35 cellular contexts compared by ENCODE assay signal in genomic region chr6:114334237-114334636, GRCh38. TPM values are rescaled to one million over a fixed set of nuclear protein-coding genes. Genes with fewer than 3 reads are reported as not detected.
DNase-seq lines count a peak whose midpoint lies in the region; ATAC-seq and TF ChIP-seq lines count a peak whose summit lies in the region.
"Had no signal": no experiment of that assay in that cellular context is flagged by ENCODE, and none has a peak within 500 bp of the region (broad histone marks: within the 10 kb centered on the region; RNA-seq: fewer than 3 reads in every experiment).

No MANE protein-coding gene starts in this region.

- no peak overlapping the region for H3K4me2 ChIP-seq in mesendoderm (ENCODE audit: low read length)
- H3K4me2 ChIP-seq: BLaER1 treated with 17β-estradiol and CSF1 and Interleukin-3, amounts not matched to agents 10 nM and 100 nM had no signal

- no peak for TF ChIP-seq CTCF in CD4-positive, alpha-beta T cell (IDR thresholded peaks at IDR 0.05)

- H3K79me2 ChIP-seq in mesendoderm (ENCODE audit: control insufficient read depth, insufficient read depth, low read length): peaks cover 16% of the 10 kb centered on the region

- ATAC-seq in GM19463 (IDR thresholded peaks at IDR 0.05; ENCODE audit: unreplicated experiment) (peak; percentile 45), HG02759 (IDR thresholded peaks at IDR 0.05; ENCODE audit: unreplicated experiment) (peak; percentile 52), HG03521 (IDR thresholded peaks at IDR 0.05; ENCODE audit: unreplicated experiment) (peak; percentile 53)
- no peak for ATAC-seq in stimulated activated naive B cell treated with anti-CD40 and anti-IgM and Interleukin-4, amounts not matched to agents 10 μg/mL and 1 μg/mL and 100 μg/mL, for 72 hours (replicated peaks)
- ATAC-seq in CD4-positive, alpha-beta T cell (ENCODE audit: poor library complexity): no peak
- ATAC-seq: effector memory CD8-positive, alpha-beta T cell; K562; left lobe of liver; pancreas; PC-3; Right ventricle myocardium inferior; SK-N-SH treated with all-trans-retinoic acid at 6 μM for 48 hours; T-helper 17 cell had no signal

- H3K36me3 Mint-ChIP-seq in stimulated activated naive B cell treated with anti-CD40 and anti-IgM and Interleukin-4, amounts not matched to agents 10 μg/mL and 1 μg/mL and 100 μg/mL, for 72 hours: no peaks in the 10 kb centered on the region
- no peaks in the 10 kb centered on the region for H3K36me3 Mint-ChIP-seq in CD4-positive, alpha-beta T cell (ENCODE audit: low read depth)
- H3K36me3 Mint-ChIP-seq: memory B cell had no signal

- no peak overlapping the region for H2AK5ac ChIP-seq in mesendoderm (ENCODE audit: low read length)

- H3K56ac ChIP-seq in mesendoderm (ENCODE audit: low read length): no peak overlapping the region

- POLR2A ChIA-PET in CD4-positive, alpha-beta T cell (lab: Charles Lee): no interaction called here

- H3K4me3 Mint-ChIP-seq in stimulated activated naive B cell treated with anti-CD40 and anti-IgM and Interleukin-4, amounts not matched to agents 10 μg/mL and 1 μg/mL and 100 μg/mL, for 72 hours: no peak overlapping the region
- H3K4me3 Mint-ChIP-seq in CD4-positive, alpha-beta T cell: no peak overlapping the region
- H3K4me3 Mint-ChIP-seq: activated CD4-positive, alpha-beta memory T cell treated with anti-CD3 and anti-CD28 coated beads, Interleukin-2, amount 10 ng/mL, durations not matched to agents 7 days and 5 days; activated naive CD4-positive, alpha-beta T cell treated with anti-CD3 and anti-CD28 coated beads for 36 hours; effector memory CD8-positive, alpha-beta T cell; memory B cell; nephron progenitor cell; T-helper 17 cell had no signal

- H4K8ac ChIP-seq in mesendoderm (ENCODE audit: low read depth, low read length): no peak overlapping the region

- intact Hi-C loops in CD4-positive, alpha-beta T cell (cut with DNase I, micrococcal nuclease): no loop called here

- no CpG with 5 or more reads among the region's 4 CpGs for WGBS in mesendoderm (ENCODE audit: extremely low coverage, insufficient coverage, low lambda C conversion rate)

- peaks cover 7% of the 10 kb centered on the region for H3K79me1 ChIP-seq in mesendoderm (ENCODE audit: low read length)

- no peaks in the 10 kb centered on the region for H3K4me1 Mint-ChIP-seq in stimulated activated naive B cell treated with anti-CD40 and anti-IgM and Interleukin-4, amounts not matched to agents 10 μg/mL and 1 μg/mL and 100 μg/mL, for 72 hours
- no peaks in the 10 kb centered on the region for H3K4me1 Mint-ChIP-seq in CD4-positive, alpha-beta T cell (ENCODE audit: low read depth)
- H3K4me1 Mint-ChIP-seq: activated CD4-positive, alpha-beta memory T cell treated with anti-CD3 and anti-CD28 coated beads, Interleukin-2, amount 10 ng/mL, durations not matched to agents 7 days and 5 days; memory B cell had no signal

- no peak overlapping the region for H3K4ac ChIP-seq in mesendoderm (ENCODE audit: low read depth, low read length)

- H2BK15ac ChIP-seq in mesendoderm (replicated peaks; ENCODE audit: low read depth): no peak overlapping the region

- H3K9ac ChIP-seq in mesendoderm (ENCODE audit: low read length): no peak overlapping the region
- H3K9ac ChIP-seq: BLaER1 treated with 17β-estradiol and CSF1 and Interleukin-3, amounts not matched to agents 10 nM and 100 nM had no signal

- CTCF ChIA-PET in CD4-positive, alpha-beta T cell (lab: Charles Lee): no interaction called here

- H3K4me3 ChIP-seq in mesendoderm (ENCODE audit: low read length): no peak overlapping the region
- H3K4me3 ChIP-seq: BLaER1 treated with 17β-estradiol and CSF1 and Interleukin-3, amounts not matched to agents 10 nM and 100 nM; coronary artery; K562; pancreas; suprapubic skin; upper lobe of left lung had no signal

- H2BK5ac ChIP-seq in mesendoderm (ENCODE audit: low read length): no peak overlapping the region

- H3K4me1 ChIP-seq in mesendoderm (ENCODE audit: control insufficient read depth, low read depth, low read length): peaks cover 4% of the 10 kb centered on the region
- H3K4me1 ChIP-seq: BLaER1 treated with 17β-estradiol and CSF1 and Interleukin-3, amounts not matched to agents 10 nM and 100 nM; pancreas; suprapubic skin; upper lobe of left lung had no signal

- no peak overlapping the region for H4K5ac ChIP-seq in mesendoderm (ENCODE audit: low read length)

- no peaks in the 10 kb centered on the region for H3K9me3 ChIP-seq in CD4-positive, alpha-beta T cell (ENCODE audit: control insufficient read depth, low read length)
- H3K9me3 ChIP-seq: BLaER1 treated with 17β-estradiol and CSF1 and Interleukin-3, amounts not matched to agents 10 nM and 100 nM; pancreas; suprapubic skin; upper lobe of left lung had no signal

- DNase-seq in mesendoderm (peak; percentile 39), NCI-H1694 (lab: John Stamatoyannopoulos, UW) (no peak)
- no peak for DNase-seq in stimulated activated naive B cell treated with anti-CD40 and anti-IgM and Interleukin-4, amounts not matched to agents 10 μg/mL and 1 μg/mL and 100 μg/mL, for 72 hours
- no peak for DNase-seq in CD4-positive, alpha-beta T cell
- DNase-seq: activated CD4-positive, alpha-beta memory T cell treated with anti-CD3 and anti-CD28 coated beads, Interleukin-2, amount 10 ng/mL, durations not matched to agents 7 days and 5 days; activated CD4-positive, alpha-beta T cell treated with anti-CD3 and anti-CD28 coated beads for 1 hour; activated CD8-positive, alpha-beta memory T cell treated with anti-CD3 and anti-CD28 coated beads, Interleukin-2, amount 50 U/mL, for 4 hours; activated naive CD4-positive, alpha-beta T cell treated with anti-CD3 and anti-CD28 coated beads for 36 hours; caudate nucleus; effector memory CD8-positive, alpha-beta T cell; erythroblast; NCI-H1092; NCI-H1694 treated with DMSO at 0.1 percent for 48 hours; NCI-H526; nephron progenitor cell; NK-92 treated with Interleukin-12 subunit alpha and Interleukin-12 subunit beta, amount 100 ng/mL, for 24 hours; pancreas; PC-3; stimulated activated naive CD4-positive, alpha-beta T cell; T-helper 17 cell; upper lobe of left lung had no signal

- H2BK120ac ChIP-seq in mesendoderm (ENCODE audit: low read depth, low read length): no peak overlapping the region

- H3K9me3 Mint-ChIP-seq in stimulated activated naive B cell treated with anti-CD40 and anti-IgM and Interleukin-4, amounts not matched to agents 10 μg/mL and 1 μg/mL and 100 μg/mL, for 72 hours: no peaks in the 10 kb centered on the region
- H3K9me3 Mint-ChIP-seq in CD4-positive, alpha-beta T cell: no peaks in the 10 kb centered on the region
- H3K9me3 Mint-ChIP-seq: activated CD4-positive, alpha-beta memory T cell treated with anti-CD3 and anti-CD28 coated beads, Interleukin-2, amount 10 ng/mL, durations not matched to agents 7 days and 5 days; activated naive CD4-positive, alpha-beta T cell treated with anti-CD3 and anti-CD28 coated beads for 36 hours; memory B cell; nephron progenitor cell had no signal

- peaks cover 0 to 6% of the 10 kb centered on the region in 2 donors for H3K27me3 Mint-ChIP-seq in stimulated activated naive B cell treated with anti-CD40 and anti-IgM and Interleukin-4, amounts not matched to agents 10 μg/mL and 1 μg/mL and 100 μg/mL, for 72 hours
- peaks cover 4% of the 10 kb centered on the region for H3K27me3 Mint-ChIP-seq in CD4-positive, alpha-beta T cell
- H3K27me3 Mint-ChIP-seq: activated CD4-positive, alpha-beta memory T cell treated with anti-CD3 and anti-CD28 coated beads, Interleukin-2, amount 10 ng/mL, durations not matched to agents 7 days and 5 days; effector memory CD8-positive, alpha-beta T cell; memory B cell had no signal

- no peaks in the 10 kb centered on the region for H3K27me3 ChIP-seq in mesendoderm (ENCODE audit: insufficient read depth, low read length, poor library complexity)
- H3K27me3 ChIP-seq in CD4-positive, alpha-beta T cell (ENCODE audit: control insufficient read depth, insufficient read depth, low read length): no peaks in the 10 kb centered on the region
- H3K27me3 ChIP-seq: BLaER1 treated with 17β-estradiol and CSF1 and Interleukin-3, amounts not matched to agents 10 nM and 100 nM; pancreas; suprapubic skin; upper lobe of left lung had no signal

- H3K27ac ChIP-seq in mesendoderm (ENCODE audit: low read depth, low read length): no peak overlapping the region
- H3K27ac ChIP-seq in CD4-positive, alpha-beta T cell (ENCODE audit: low read depth, low read length): no peak overlapping the region
- H3K27ac ChIP-seq: BLaER1 treated with 17β-estradiol and CSF1 and Interleukin-3, amounts not matched to agents 10 nM and 100 nM; coronary artery; pancreas; suprapubic skin; upper lobe of left lung had no signal

- no peaks in the 10 kb centered on the region for H3K36me3 ChIP-seq in mesendoderm (ENCODE audit: control insufficient read depth, insufficient read depth, low read length)
- H3K36me3 ChIP-seq: BLaER1 treated with 17β-estradiol and CSF1 and Interleukin-3, amounts not matched to agents 10 nM and 100 nM; pancreas; suprapubic skin; upper lobe of left lung had no signal

- H3K23ac ChIP-seq in mesendoderm (ENCODE audit: low read length): no peak overlapping the region

- H3K18ac ChIP-seq in mesendoderm (ENCODE audit: low read length): no peak overlapping the region

- H3K27ac Mint-ChIP-seq in stimulated activated naive B cell treated with anti-CD40 and anti-IgM and Interleukin-4, amounts not matched to agents 10 μg/mL and 1 μg/mL and 100 μg/mL, for 72 hours: no peak overlapping the region
- H3K27ac Mint-ChIP-seq in CD4-positive, alpha-beta T cell: no peak overlapping the region
- H3K27ac Mint-ChIP-seq: activated CD4-positive, alpha-beta memory T cell treated with anti-CD3 and anti-CD28 coated beads, Interleukin-2, amount 10 ng/mL, durations not matched to agents 7 days and 5 days; activated naive CD4-positive, alpha-beta T cell treated with anti-CD3 and anti-CD28 coated beads for 36 hours; effector memory CD8-positive, alpha-beta T cell; memory B cell; nephron progenitor cell; T-helper 17 cell had no signal

RNA-seq across cellular contexts. Expression of gene HS3ST5, which starts 8.6 kb away (rescaled TPM):
- polyA plus RNA-seq in mesendoderm (2013, experiment 1 of 2): 2.4 TPM
- 2.3 TPM for polyA plus RNA-seq in mesendoderm (2013, experiment 2 of 2)
- not detected for total RNA-seq in CD4-positive, alpha-beta T cell
- total RNA-seq: activated CD4-positive, alpha-beta memory T cell treated with anti-CD3 and anti-CD28 coated beads, Interleukin-2, amount 10 ng/mL, durations not matched to agents 7 days and 5 days; activated naive CD4-positive, alpha-beta T cell treated with anti-CD3 and anti-CD28 coated beads for 36 hours; G401; glomerular endothelial cell; K562; left lobe of liver; renal cortical epithelial cell; Right ventricle myocardium inferior; suprapubic skin; T-helper 17 cell had no signal
- polyA plus RNA-seq: K562 had no signal

Comparison
In these comparisons a context has a peak if more than half of its experiments do, and no peak if none do; other contexts are left out.
1. ATAC-seq: peak in GM19463 (single experiment), HG02759 (single experiment) and HG03521 (single experiment); none in stimulated activated naive B cell treated with anti-CD40 and anti-IgM and Interleukin-4, amounts not matched to agents 10 μg/mL and 1 μg/mL and 100 μg/mL, for 72 hours (0 of 2) and CD4-positive, alpha-beta T cell (single experiment).